24 cellular contexts compared by ENCODE assay signal in the genomic region with DNA sequence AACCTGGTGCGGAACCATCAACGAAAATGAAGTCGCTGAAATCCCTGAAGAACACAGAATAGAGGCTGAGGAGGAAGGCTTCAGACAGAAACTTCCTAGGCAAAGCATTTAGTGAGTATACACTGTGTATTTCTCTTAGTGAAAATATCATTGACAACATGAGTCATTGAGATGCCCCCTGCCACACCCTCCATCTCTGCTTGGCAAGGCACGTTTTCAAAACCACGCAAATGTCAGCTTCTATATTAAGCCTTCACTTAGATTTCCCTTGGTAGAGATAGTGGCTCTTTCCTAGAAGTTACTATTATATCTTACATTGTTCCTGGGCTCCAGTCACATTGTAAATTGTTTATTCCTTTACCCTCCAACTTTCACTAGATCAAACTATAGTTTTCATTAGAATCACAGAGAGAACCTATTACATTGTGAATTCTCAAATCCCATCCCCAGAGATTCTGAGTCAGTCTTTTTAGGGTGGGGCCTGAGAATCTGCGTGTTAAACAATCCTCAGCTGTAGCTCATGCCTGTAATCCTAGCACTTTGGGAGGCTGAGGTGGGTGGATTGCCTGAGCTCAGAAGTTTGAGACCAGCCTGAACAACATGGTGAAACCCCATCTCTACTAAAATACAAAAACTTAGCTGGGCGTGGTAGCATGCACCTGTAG. TPM values are rescaled to one million over a fixed set of nuclear protein-coding genes. Genes with fewer than 3 reads are reported as not detected.
DNase-seq lines count a peak whose midpoint lies in the region; ATAC-seq and TF ChIP-seq lines count a peak whose summit lies in the region.
"Had no signal": no experiment of that assay in that cellular context is flagged by ENCODE, and none has a peak within 500 bp of the region (broad histone marks: within the 10 kb centered on the region; RNA-seq: fewer than 3 reads in every experiment).

No MANE protein-coding gene starts in this region.

- peaks cover 14% of the 10 kb centered on the region for H3K4me1 Mint-ChIP-seq in activated T-cell treated with anti-CD3 and anti-CD28 coated beads, Interleukin-2, amount 50 U/mL, for 72 hours (ENCODE audit: low read depth)

- H3K27me3 ChIP-seq in skeletal muscle satellite cell (ENCODE audit: control insufficient read depth, insufficient read depth, low read length): no peaks in the 10 kb centered on the region
- no peaks in the 10 kb centered on the region for H3K27me3 ChIP-seq in ascending aorta
- H3K27me3 ChIP-seq: thyroid gland had no signal

- peaks cover 3 to 4% of the 10 kb centered on the region in 2 donors for H3K36me3 Mint-ChIP-seq in activated T-cell treated with anti-CD3 and anti-CD28 coated beads, Interleukin-2, amount 50 U/mL, for 72 hours (ENCODE audit: insufficient read depth in 2 of 2)

- intact Hi-C loops in ascending aorta (cut with DNase I): loop anchor here (5.0 to 10.0 kb wide), 2 partner anchors 163 to 664 kb away; a partner anchor contains a TSS

- peak overlapping the region; percentile 29 for H3K27ac ChIP-seq in epithelial cell of prostate
- H3K27ac ChIP-seq in ascending aorta: no peak overlapping the region
- H3K27ac ChIP-seq: heart right ventricle, left ventricle myocardium inferior, psoas muscle, thyroid gland had no signal

- no peak for ATAC-seq in activated T-cell treated with anti-CD3 and anti-CD28 coated beads, Interleukin-2, amount 50 U/mL, for 72 hours (replicated peaks in 1 of 2)
- ATAC-seq in GM18520 (IDR thresholded peaks at IDR 0.05; ENCODE audit: unreplicated experiment): no peak
- ATAC-seq: activated T-cell treated with anti-CD3 and anti-CD28 coated beads, Interleukin-2, amount 50 U/mL, for 4 hours; heart right ventricle; psoas muscle had no signal

- peaks cover 24% of the 10 kb centered on the region for H3K27me3 Mint-ChIP-seq in activated T-cell treated with anti-CD3 and anti-CD28 coated beads, Interleukin-2, amount 50 U/mL, for 72 hours (ENCODE audit: low read depth)
- H3K27me3 Mint-ChIP-seq: IgD-negative memory B cell had no signal

- H3K9me3 ChIP-seq in skeletal muscle satellite cell (replicated peaks; ENCODE audit: low read length) (no peaks in the 10 kb centered on the region), ascending aorta (no peaks in the 10 kb centered on the region)
- H3K9me3 ChIP-seq: esophagus squamous epithelium, heart right ventricle, left ventricle myocardium inferior, psoas muscle, thyroid gland had no signal

- H3K4me3 ChIP-seq in skeletal muscle satellite cell (ENCODE audit: low read length): no peak overlapping the region
- no peak overlapping the region for H3K4me3 ChIP-seq in ascending aorta
- H3K4me3 ChIP-seq: esophagus squamous epithelium, heart right ventricle, left ventricle myocardium inferior, psoas muscle, thyroid gland had no signal

- H3K9me3 Mint-ChIP-seq in activated T-cell treated with anti-CD3 and anti-CD28 coated beads, Interleukin-2, amount 50 U/mL, for 72 hours: peaks cover 1 to 4% of the 10 kb centered on the region in 2 donors
- H3K9me3 Mint-ChIP-seq: HFFc6, IgD-negative memory B cell had no signal

- H3K36me3 ChIP-seq in skeletal muscle satellite cell (ENCODE audit: insufficient read depth, low read length) (no peaks in the 10 kb centered on the region), ascending aorta (no peaks in the 10 kb centered on the region)
- H3K36me3 ChIP-seq: esophagus squamous epithelium, heart right ventricle, left ventricle myocardium inferior, thyroid gland had no signal

- peak overlapping the region; percentile 32 for H3K4me2 ChIP-seq in skeletal muscle satellite cell (ENCODE audit: low read length)

- TF ChIP-seq CTCF in ascending aorta (IDR thresholded peaks at IDR 0.05): no peak

- H3K9ac ChIP-seq in skeletal muscle satellite cell (ENCODE audit: low read depth, low read length): no peak overlapping the region

- DNase-seq in ELR (ENCODE audit: low read depth) (peak; percentile 48), NCI-H226 (peak; percentile 72), epithelial cell of prostate (ENCODE audit: low read depth, low spot score) (no peak), ascending aorta (ENCODE audit: low spot score in 2 of 2) (no peak)
- DNase-seq in activated T-cell treated with anti-CD3 and anti-CD28 coated beads, Interleukin-2, amount 50 U/mL, for 72 hours: no peak
- DNase-seq: activated CD4-positive, alpha-beta T cell treated with anti-CD3 and anti-CD28 coated beads for 1 hour; activated CD8-positive, alpha-beta memory T cell treated with anti-CD3 and anti-CD28 coated beads for 24 hours; activated naive CD4-positive, alpha-beta T cell treated with anti-CD3 and anti-CD28 coated beads, Interleukin-2, amount 50 U/mL, for 16 hours; activated T-cell treated with anti-CD3 and anti-CD28 coated beads, Interleukin-2, amount 50 U/mL, for 4 hours; DND-41; effector CD8-positive, alpha-beta T cell; esophagus squamous epithelium; heart right ventricle; HFFc6; left ventricle myocardium inferior; NCI-H1048; NCI-H187 treated with DMSO at 0.1 percent for 48 hours; psoas muscle; small intestine; stimulated activated naive CD4-positive, alpha-beta T cell; thyroid gland had no signal

- H3K4me1 ChIP-seq in skeletal muscle satellite cell (ENCODE audit: control insufficient read depth, insufficient read depth, low read length): peaks cover 12% of the 10 kb centered on the region
- no peaks in the 10 kb centered on the region for H3K4me1 ChIP-seq in ascending aorta
- H3K4me1 ChIP-seq: psoas muscle had no signal

- H3K27ac Mint-ChIP-seq in activated T-cell treated with anti-CD3 and anti-CD28 coated beads, Interleukin-2, amount 50 U/mL, for 72 hours: no peak overlapping the region
- H3K27ac Mint-ChIP-seq: HFFc6 had no signal

- no peak overlapping the region for H3K4me3 Mint-ChIP-seq in activated T-cell treated with anti-CD3 and anti-CD28 coated beads, Interleukin-2, amount 50 U/mL, for 72 hours
- H3K4me3 Mint-ChIP-seq: activated T-cell treated with anti-CD3 and anti-CD28 coated beads, Interleukin-2, amount 50 U/mL, for 4 hours; HFFc6 had no signal

RNA-seq across cellular contexts. Expression of a gene that starts 4.6 kb away (rescaled TPM):
- 16.2 and 22.1 TPM in 2 replicates for total RNA-seq in skeletal muscle satellite cell (2012; rRNA removed)
- 50.2 TPM for total RNA-seq in ascending aorta
- total RNA-seq in activated T-cell treated with anti-CD3 and anti-CD28 coated beads, Interleukin-2, amount 50 U/mL, for 72 hours: 10 to 100 TPM in 1 of 2 donors, 1 to 10 TPM in 1; 9.7 to 22.4 TPM

Comparison
In these comparisons a context has a peak if more than half of its experiments do, and no peak if none do; other contexts are left out.
1. DNase-seq: peak in ELR (single experiment) and NCI-H226 (single experiment); none in epithelial cell of prostate (single experiment), ascending aorta (0 of 2) and activated T-cell treated with anti-CD3 and anti-CD28 coated beads, Interleukin-2, amount 50 U/mL, for 72 hours (0 of 2).